Comparison of ENCODE assay signal across 8 cellular contexts in the genomic region with DNA sequence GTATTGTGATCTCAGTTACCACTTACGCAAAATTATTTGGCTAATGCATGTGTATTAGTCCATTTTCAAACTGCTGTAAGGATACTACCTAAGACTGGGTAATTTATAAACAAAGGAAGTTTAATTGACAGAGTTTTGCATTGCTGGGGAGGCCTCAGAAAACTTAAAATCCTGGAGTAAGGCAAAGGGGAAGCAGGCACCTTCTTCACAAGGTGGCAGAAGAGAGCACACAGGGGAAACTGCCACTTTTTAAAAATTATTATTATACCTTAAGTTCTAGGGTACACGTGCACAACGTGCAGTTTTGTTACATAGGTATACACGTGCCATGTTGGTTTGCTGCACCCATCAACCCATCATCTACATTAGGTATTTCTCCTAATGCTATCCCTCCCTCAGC.
DNase-seq lines count a peak whose midpoint lies in the region; ATAC-seq and TF ChIP-seq lines count a peak whose summit lies in the region.
"Not testable (repeated sequence)": the region's sequence is repeated elsewhere in the genome, so short reads cannot be mapped to it uniquely, and the experiment has no call there.

No MANE protein-coding gene starts in this region.

- H3K9me3 ChIP-seq in OCI-LY1 (ENCODE audit: low read length); SU-DHL-6 (ENCODE audit: insufficient read depth, low read length); endodermal cell (ENCODE audit: control insufficient read depth, low read length): not testable (repeated sequence)

- H3K9ac ChIP-seq in OCI-LY1 (ENCODE audit: low read length); SU-DHL-6 (ENCODE audit: low read length); endodermal cell (ENCODE audit: extremely low read depth, low read length, poor library complexity, severe bottlenecking): not testable (repeated sequence)

- H3K4me1 Mint-ChIP-seq in GM23338, endodermal cell: not testable (repeated sequence)

- H3K27me3 Mint-ChIP-seq in GM23338 (ENCODE audit: insufficient read depth, low read depth, poor library complexity); endodermal cell (ENCODE audit: insufficient read depth): not testable (repeated sequence)

- not testable (repeated sequence) for H3K27me3 ChIP-seq in GM23338 (ENCODE audit: insufficient read depth); OCI-LY1 (ENCODE audit: insufficient read depth, low read length); SU-DHL-6 (ENCODE audit: low read length); endodermal cell (ENCODE audit: control insufficient read depth, insufficient read depth, low read length, poor library complexity, severe bottlenecking)

- not testable (repeated sequence) for H3K9me3 Mint-ChIP-seq in GM23338, endodermal cell

- not testable (repeated sequence) for H3K4me3 Mint-ChIP-seq in GM23338, endodermal cell

- H3K4me3 ChIP-seq in AG10803 (ENCODE audit: low read length); GM23338; OCI-LY1 (ENCODE audit: low read depth, low read length, poor library complexity, severe bottlenecking); SU-DHL-6 (ENCODE audit: insufficient read depth, low read length, poor library complexity, severe bottlenecking); endodermal cell (ENCODE audit: low read length); fibroblast of the aortic adventitia (ENCODE audit: low read depth, low read length); retinal pigment epithelial cell (ENCODE audit: low read length): not testable (repeated sequence)

- not testable (repeated sequence) for H3K27ac Mint-ChIP-seq in GM23338, endodermal cell

- not testable (repeated sequence) for H4K20me1 ChIP-seq in GM23338 (replicated peaks; ENCODE audit: insufficient read depth); OCI-LY1 (ENCODE audit: insufficient read depth, low read length); SU-DHL-6 (ENCODE audit: low read depth, low read length)

- not testable (repeated sequence) for H3K4me2 ChIP-seq in GM23338; OCI-LY1 (ENCODE audit: low read length); SU-DHL-6 (ENCODE audit: low read depth, low read length, poor library complexity, severe bottlenecking)

- not testable (repeated sequence) for H3K4me1 ChIP-seq in GM23338 (ENCODE audit: insufficient read depth); endodermal cell (ENCODE audit: control insufficient read depth, insufficient read depth, low read length)
- H3K4me1 ChIP-seq in OCI-LY1 (ENCODE audit: insufficient read depth, low read length, severe bottlenecking): peaks cover 11% of the 10 kb centered on the region

- not testable (repeated sequence) for DNase-seq in AG10803 (ENCODE audit: low read depth); GM23338 (ENCODE audit: low spot score); endodermal cell; fibroblast of the aortic adventitia (ENCODE audit: low read depth); retinal pigment epithelial cell (ENCODE audit: low read depth)

- H3K36me3 ChIP-seq in GM23338 (ENCODE audit: insufficient read depth); OCI-LY1 (ENCODE audit: insufficient read depth, low read length); SU-DHL-6 (ENCODE audit: low read length); endodermal cell (ENCODE audit: control insufficient read depth, insufficient read depth, low read length): not testable (repeated sequence)

- H3K9me2 ChIP-seq in GM23338 (ENCODE audit: insufficient read depth); OCI-LY1 (ENCODE audit: low read depth, low read length); SU-DHL-6 (replicated peaks; ENCODE audit: insufficient read depth, low read length): not testable (repeated sequence)

- 80 to 84% methylated on average over 2 to 4 of the region's 4 CpGs for WGBS in endodermal cell (ENCODE audit: insufficient coverage in 1 of 2, insufficient read length in 1 of 2), 2 experiments

- not testable (repeated sequence) for H2AFZ ChIP-seq in GM23338
- peak overlapping the region; percentile 70; the same call in 1 of the 2 replicates for H2AFZ ChIP-seq in OCI-LY1 (ENCODE audit: low read length)
- H2AFZ ChIP-seq in SU-DHL-6 (ENCODE audit: low read depth, low read length, severe bottlenecking): peak overlapping the region; percentile 64

- not testable (repeated sequence) for H3K79me2 ChIP-seq in GM23338 (replicated peaks; ENCODE audit: insufficient read depth); OCI-LY1 (ENCODE audit: insufficient read depth, low read length); SU-DHL-6 (ENCODE audit: insufficient read depth, low read length)

- not testable (repeated sequence) for H3F3A ChIP-seq in GM23338 (replicated peaks; ENCODE audit: low read depth); OCI-LY1 (ENCODE audit: insufficient read depth, low read length); SU-DHL-6 (ENCODE audit: insufficient read depth)

- not testable (repeated sequence) for ATAC-seq in GM23338

- not testable (repeated sequence) for H3K27ac ChIP-seq in 22Rv1; GM23338 (ENCODE audit: low read depth); OCI-LY1 (ENCODE audit: low read depth, low read length, poor library complexity, severe bottlenecking); SU-DHL-6 (ENCODE audit: low read depth, low read length); endodermal cell (ENCODE audit: low read depth, low read length)

- TF ChIP-seq CTCF in 22Rv1 (IDR thresholded peaks at IDR 0.05) (0 out of 2 replicates have a peak, but pooled peaks have one; percentile 14), AG10803 (conservative IDR thresholded peaks at IDR 0.05; ENCODE audit: low read length) (peak; percentile 28; the same call in 1 of the 2 replicates), GM23338 (conservative IDR thresholded peaks at IDR 0.05; ENCODE audit: low read depth in 2 of 2) (peak; percentile 41 to 46; a peak in 3 of 4 replicates), OCI-LY1 (IDR thresholded peaks at IDR 0.05; ENCODE audit: low read length) (0 out of 2 replicates have a peak, but pooled peaks have one; percentile 3), SU-DHL-6 (IDR thresholded peaks at IDR 0.05; ENCODE audit: insufficient read depth, low read length, poor library complexity, severe bottlenecking) (peak; percentile 11), endodermal cell (conservative IDR thresholded peaks at IDR 0.05) (peak; percentile 48), fibroblast of the aortic adventitia (IDR thresholded peaks at IDR 0.05; ENCODE audit: insufficient read depth, low read length) (peak; percentile 10), retinal pigment epithelial cell (conservative IDR thresholded peaks at IDR 0.05; ENCODE audit: low read depth, low read length) (peak; percentile 27)

- H3K36me3 Mint-ChIP-seq in GM23338 (ENCODE audit: low read depth); endodermal cell (ENCODE audit: low read depth): not testable (repeated sequence)
